ENCODE assay signal across 1 cellular context in the genomic region with DNA sequence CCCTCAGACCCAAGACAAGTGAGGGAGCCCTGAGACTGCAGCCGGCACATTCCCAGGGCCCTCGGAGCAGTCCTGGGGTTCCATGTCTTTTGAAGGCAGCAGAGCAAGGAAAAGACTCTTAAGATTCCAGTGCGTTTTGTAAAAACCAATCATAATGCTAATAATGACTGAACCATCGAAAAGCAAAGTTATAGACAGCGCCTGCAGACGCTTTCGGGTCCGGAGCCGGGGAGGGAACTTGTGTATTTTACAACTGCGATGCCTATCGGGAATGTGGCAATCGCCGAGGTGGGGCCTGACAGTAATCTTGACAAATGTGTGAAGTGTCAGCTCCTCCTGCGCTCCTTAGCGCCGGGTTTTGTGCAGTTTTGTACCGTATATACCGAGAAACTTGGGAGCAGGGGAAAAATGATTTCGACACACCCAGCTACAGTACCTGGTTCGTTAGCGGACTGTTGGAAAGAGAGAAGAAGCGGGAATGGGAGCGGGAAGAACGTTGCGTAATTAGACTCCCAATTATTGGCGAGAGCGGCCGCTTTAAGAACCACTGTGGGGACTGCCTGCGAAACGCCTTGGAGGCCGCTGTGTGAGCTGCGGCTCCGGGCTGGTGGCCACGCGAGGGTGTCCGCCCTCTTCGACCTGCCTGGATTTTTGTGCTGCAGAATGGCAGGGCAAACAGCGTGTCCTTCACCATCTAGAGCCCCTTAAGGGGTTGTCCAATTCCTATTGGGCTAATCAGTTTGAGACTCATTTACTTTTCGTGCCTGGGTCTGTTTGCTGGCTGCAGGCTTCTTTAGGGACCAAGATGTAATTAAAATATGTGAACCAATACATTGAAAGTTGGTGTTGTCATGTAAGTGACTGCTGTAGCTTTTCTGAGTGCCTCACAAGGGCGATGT.
TF ChIP-seq lines count a peak whose summit lies in the region.

No MANE protein-coding gene starts in this region.

TF ChIP-seq in HepG2, 621 proteins besides CTCF, POLR2A, EP300 and RAD21 (continued from another document and continues in another):
- TF ChIP-seq, protein P1, sequence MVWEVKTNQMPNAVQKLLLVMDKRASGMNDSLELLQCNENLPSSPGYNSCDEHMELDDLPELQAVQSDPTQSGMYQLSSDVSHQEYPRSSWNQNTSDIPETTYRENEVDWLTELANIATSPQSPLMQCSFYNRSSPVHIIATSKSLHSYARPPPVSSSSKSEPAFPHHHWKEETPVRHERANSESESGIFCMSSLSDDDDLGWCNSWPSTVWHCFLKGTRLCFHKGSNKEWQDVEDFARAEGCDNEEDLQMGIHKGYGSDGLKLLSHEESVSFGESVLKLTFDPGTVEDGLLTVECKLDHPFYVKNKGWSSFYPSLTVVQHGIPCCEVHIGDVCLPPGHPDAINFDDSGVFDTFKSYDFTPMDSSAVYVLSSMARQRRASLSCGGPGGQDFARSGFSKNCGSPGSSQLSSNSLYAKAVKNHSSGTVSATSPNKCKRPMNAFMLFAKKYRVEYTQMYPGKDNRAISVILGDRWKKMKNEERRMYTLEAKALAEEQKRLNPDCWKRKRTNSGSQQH (CRISPR knock-in tag; IDR thresholded peaks at IDR 0.05; ENCODE audit: low read depth) = 0 out of 2 replicates have a peak, but pooled peaks have one; percentile 34
- TF ChIP-seq NAIF1 (CRISPR knock-in tag; IDR thresholded peaks at IDR 0.05; ENCODE audit: borderline replicate concordance) = no peak
- TF ChIP-seq ZNF430 (CRISPR knock-in tag; IDR thresholded peaks at IDR 0.05) = no peak
- TF ChIP-seq GZF1 (CRISPR knock-in tag; IDR thresholded peaks at IDR 0.05) = peak; percentile 98
- TF ChIP-seq, protein P2, sequence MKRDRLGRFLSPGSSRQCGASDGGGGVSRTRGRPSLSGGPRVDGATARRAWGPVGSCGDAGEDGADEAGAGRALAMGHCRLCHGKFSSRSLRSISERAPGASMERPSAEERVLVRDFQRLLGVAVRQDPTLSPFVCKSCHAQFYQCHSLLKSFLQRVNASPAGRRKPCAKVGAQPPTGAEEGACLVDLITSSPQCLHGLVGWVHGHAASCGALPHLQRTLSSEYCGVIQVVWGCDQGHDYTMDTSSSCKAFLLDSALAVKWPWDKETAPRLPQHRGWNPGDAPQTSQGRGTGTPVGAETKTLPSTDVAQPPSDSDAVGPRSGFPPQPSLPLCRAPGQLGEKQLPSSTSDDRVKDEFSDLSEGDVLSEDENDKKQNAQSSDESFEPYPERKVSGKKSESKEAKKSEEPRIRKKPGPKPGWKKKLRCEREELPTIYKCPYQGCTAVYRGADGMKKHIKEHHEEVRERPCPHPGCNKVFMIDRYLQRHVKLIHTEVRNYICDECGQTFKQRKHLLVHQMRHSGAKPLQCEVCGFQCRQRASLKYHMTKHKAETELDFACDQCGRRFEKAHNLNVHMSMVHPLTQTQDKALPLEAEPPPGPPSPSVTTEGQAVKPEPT (CRISPR knock-in tag; IDR thresholded peaks at IDR 0.05; ENCODE audit: low read depth) = 0 out of 2 replicates have a peak, but pooled peaks have one; percentile 34
- TF ChIP-seq EED (CRISPR knock-in tag; IDR thresholded peaks at IDR 0.05) = 0 out of 2 replicates have a peak, but pooled peaks have one; percentile 73
- TF ChIP-seq, protein P3, sequence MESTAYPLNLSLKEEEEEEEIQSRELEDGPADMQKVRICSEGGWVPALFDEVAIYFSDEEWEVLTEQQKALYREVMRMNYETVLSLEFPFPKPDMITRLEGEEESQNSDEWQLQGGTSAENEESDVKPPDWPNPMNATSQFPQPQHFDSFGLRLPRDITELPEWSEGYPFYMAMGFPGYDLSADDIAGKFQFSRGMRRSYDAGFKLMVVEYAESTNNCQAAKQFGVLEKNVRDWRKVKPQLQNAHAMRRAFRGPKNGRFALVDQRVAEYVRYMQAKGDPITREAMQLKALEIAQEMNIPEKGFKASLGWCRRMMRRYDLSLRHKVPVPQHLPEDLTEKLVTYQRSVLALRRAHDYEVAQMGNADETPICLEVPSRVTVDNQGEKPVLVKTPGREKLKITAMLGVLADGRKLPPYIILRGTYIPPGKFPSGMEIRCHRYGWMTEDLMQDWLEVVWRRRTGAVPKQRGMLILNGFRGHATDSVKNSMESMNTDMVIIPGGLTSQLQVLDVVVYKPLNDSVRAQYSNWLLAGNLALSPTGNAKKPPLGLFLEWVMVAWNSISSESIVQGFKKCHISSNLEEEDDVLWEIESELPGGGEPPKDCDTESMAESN (CRISPR knock-in tag; conservative IDR thresholded peaks at IDR 0.05) = 0 out of 2 replicates have a peak, but pooled peaks have one; percentile 25
- TF ChIP-seq MEF2D (CRISPR knock-in tag; IDR thresholded peaks at IDR 0.05) = no peak
- no peak for TF ChIP-seq ZFY (CRISPR knock-in tag; IDR thresholded peaks at IDR 0.05)
- TF ChIP-seq ETV5 (CRISPR knock-in tag; IDR thresholded peaks at IDR 0.05; ENCODE audit: borderline replicate concordance) = 0 out of 2 replicates have a peak, but pooled peaks have one; percentile 19
- peak; percentile 36; the same call in 1 of the 2 replicates for TF ChIP-seq CREM (IDR thresholded peaks at IDR 0.05)
- no peak for TF ChIP-seq CREM (CRISPR knock-in tag; IDR thresholded peaks at IDR 0.05)
- TF ChIP-seq, protein P4, sequence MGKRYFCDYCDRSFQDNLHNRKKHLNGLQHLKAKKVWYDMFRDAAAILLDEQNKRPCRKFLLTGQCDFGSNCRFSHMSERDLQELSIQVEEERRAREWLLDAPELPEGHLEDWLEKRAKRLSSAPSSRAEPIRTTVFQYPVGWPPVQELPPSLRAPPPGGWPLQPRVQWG (CRISPR knock-in tag; IDR thresholded peaks at IDR 0.05; ENCODE audit: borderline replicate concordance, low read depth) = no peak
- TF ChIP-seq NRL (CRISPR knock-in tag; IDR thresholded peaks at IDR 0.05; ENCODE audit: borderline replicate concordance) = 0 out of 2 replicates have a peak, but pooled peaks have one; percentile 77
- TF ChIP-seq ZNF619 (CRISPR knock-in tag; IDR thresholded peaks at IDR 0.05) = no peak
- peak; percentile 60 for TF ChIP-seq HNRNPLL (IDR thresholded peaks at IDR 0.05; ENCODE audit: low read depth, low read length, poor library complexity, severe bottlenecking)
- peak; percentile 31; the same call in 1 of the 2 replicates for TF ChIP-seq IRF2 (CRISPR knock-in tag; IDR thresholded peaks at IDR 0.05)
- TF ChIP-seq, protein P5, sequence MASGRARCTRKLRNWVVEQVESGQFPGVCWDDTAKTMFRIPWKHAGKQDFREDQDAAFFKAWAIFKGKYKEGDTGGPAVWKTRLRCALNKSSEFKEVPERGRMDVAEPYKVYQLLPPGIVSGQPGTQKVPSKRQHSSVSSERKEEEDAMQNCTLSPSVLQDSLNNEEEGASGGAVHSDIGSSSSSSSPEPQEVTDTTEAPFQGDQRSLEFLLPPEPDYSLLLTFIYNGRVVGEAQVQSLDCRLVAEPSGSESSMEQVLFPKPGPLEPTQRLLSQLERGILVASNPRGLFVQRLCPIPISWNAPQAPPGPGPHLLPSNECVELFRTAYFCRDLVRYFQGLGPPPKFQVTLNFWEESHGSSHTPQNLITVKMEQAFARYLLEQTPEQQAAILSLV (CRISPR knock-in tag; IDR thresholded peaks at IDR 0.05; ENCODE audit: borderline replicate concordance) = no peak
- peak; percentile 88 for TF ChIP-seq KMT2A (CRISPR knock-in tag; IDR thresholded peaks at IDR 0.05)
- peak; percentile 51; the same call in 1 of the 2 replicates for TF ChIP-seq ZNF383 (CRISPR knock-in tag; IDR thresholded peaks at IDR 0.05; ENCODE audit: borderline replicate concordance)
- TF ChIP-seq ZNF660 (CRISPR knock-in tag; IDR thresholded peaks at IDR 0.05; ENCODE audit: borderline replicate concordance, low read depth) = no peak
- peak; percentile 76; the same call in 1 of the 2 replicates for TF ChIP-seq KLF6 (CRISPR knock-in tag; IDR thresholded peaks at IDR 0.05)
- 0 out of 2 replicates have a peak, but pooled peaks have one; percentile 39 for TF ChIP-seq BRD4 (CRISPR knock-in tag; IDR thresholded peaks at IDR 0.05)
- peak; percentile 42; the same call in 1 of the 2 replicates for TF ChIP-seq SAP130 (CRISPR knock-in tag; IDR thresholded peaks at IDR 0.05; ENCODE audit: low read depth)
- peak; percentile 64; the same call in 1 of the 2 replicates for TF ChIP-seq ZNF788 (CRISPR knock-in tag; IDR thresholded peaks at IDR 0.05; ENCODE audit: borderline replicate concordance)
- TF ChIP-seq, protein P6, sequence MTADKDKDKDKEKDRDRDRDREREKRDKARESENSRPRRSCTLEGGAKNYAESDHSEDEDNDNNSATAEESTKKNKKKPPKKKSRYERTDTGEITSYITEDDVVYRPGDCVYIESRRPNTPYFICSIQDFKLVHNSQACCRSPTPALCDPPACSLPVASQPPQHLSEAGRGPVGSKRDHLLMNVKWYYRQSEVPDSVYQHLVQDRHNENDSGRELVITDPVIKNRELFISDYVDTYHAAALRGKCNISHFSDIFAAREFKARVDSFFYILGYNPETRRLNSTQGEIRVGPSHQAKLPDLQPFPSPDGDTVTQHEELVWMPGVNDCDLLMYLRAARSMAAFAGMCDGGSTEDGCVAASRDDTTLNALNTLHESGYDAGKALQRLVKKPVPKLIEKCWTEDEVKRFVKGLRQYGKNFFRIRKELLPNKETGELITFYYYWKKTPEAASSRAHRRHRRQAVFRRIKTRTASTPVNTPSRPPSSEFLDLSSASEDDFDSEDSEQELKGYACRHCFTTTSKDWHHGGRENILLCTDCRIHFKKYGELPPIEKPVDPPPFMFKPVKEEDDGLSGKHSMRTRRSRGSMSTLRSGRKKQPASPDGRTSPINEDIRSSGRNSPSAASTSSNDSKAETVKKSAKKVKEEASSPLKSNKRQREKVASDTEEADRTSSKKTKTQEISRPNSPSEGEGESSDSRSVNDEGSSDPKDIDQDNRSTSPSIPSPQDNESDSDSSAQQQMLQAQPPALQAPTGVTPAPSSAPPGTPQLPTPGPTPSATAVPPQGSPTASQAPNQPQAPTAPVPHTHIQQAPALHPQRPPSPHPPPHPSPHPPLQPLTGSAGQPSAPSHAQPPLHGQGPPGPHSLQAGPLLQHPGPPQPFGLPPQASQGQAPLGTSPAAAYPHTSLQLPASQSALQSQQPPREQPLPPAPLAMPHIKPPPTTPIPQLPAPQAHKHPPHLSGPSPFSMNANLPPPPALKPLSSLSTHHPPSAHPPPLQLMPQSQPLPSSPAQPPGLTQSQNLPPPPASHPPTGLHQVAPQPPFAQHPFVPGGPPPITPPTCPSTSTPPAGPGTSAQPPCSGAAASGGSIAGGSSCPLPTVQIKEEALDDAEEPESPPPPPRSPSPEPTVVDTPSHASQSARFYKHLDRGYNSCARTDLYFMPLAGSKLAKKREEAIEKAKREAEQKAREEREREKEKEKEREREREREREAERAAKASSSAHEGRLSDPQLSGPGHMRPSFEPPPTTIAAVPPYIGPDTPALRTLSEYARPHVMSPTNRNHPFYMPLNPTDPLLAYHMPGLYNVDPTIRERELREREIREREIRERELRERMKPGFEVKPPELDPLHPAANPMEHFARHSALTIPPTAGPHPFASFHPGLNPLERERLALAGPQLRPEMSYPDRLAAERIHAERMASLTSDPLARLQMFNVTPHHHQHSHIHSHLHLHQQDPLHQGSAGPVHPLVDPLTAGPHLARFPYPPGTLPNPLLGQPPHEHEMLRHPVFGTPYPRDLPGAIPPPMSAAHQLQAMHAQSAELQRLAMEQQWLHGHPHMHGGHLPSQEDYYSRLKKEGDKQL (CRISPR knock-in tag; IDR thresholded peaks at IDR 0.05; ENCODE audit: low read depth) = 0 out of 2 replicates have a peak, but pooled peaks have one; percentile 46
- TF ChIP-seq ZNF772 (CRISPR knock-in tag; IDR thresholded peaks at IDR 0.05) = 0 out of 2 replicates have a peak, but pooled peaks have one; percentile 52
- TF ChIP-seq, protein P7, sequence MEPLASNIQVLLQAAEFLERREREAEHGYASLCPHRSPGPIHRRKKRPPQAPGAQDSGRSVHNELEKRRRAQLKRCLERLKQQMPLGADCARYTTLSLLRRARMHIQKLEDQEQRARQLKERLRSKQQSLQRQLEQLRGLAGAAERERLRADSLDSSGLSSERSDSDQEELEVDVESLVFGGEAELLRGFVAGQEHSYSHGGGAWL (CRISPR knock-in tag; IDR thresholded peaks at IDR 0.05) = peak; percentile 34; the same call in 1 of the 2 replicates
- peak; percentile 7; the same call in 1 of the 2 replicates for TF ChIP-seq ZFAT (CRISPR knock-in tag; conservative IDR thresholded peaks at IDR 0.05)
- TF ChIP-seq SIN3A (IDR thresholded peaks at IDR 0.05; ENCODE audit: borderline replicate concordance, low read depth, low read length) = peak; percentile 51; the same call in 1 of the 2 replicates
- peak; percentile 36; the same call in 1 of the 2 replicates for TF ChIP-seq ESRRA (CRISPR knock-in tag; IDR thresholded peaks at IDR 0.05; ENCODE audit: low read depth)
- TF ChIP-seq, protein P8, sequence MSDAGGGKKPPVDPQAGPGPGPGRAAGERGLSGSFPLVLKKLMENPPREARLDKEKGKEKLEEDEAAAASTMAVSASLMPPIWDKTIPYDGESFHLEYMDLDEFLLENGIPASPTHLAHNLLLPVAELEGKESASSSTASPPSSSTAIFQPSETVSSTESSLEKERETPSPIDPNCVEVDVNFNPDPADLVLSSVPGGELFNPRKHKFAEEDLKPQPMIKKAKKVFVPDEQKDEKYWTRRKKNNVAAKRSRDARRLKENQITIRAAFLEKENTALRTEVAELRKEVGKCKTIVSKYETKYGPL (CRISPR knock-in tag; IDR thresholded peaks at IDR 0.05) = no peak
- TF ChIP-seq, protein P9, sequence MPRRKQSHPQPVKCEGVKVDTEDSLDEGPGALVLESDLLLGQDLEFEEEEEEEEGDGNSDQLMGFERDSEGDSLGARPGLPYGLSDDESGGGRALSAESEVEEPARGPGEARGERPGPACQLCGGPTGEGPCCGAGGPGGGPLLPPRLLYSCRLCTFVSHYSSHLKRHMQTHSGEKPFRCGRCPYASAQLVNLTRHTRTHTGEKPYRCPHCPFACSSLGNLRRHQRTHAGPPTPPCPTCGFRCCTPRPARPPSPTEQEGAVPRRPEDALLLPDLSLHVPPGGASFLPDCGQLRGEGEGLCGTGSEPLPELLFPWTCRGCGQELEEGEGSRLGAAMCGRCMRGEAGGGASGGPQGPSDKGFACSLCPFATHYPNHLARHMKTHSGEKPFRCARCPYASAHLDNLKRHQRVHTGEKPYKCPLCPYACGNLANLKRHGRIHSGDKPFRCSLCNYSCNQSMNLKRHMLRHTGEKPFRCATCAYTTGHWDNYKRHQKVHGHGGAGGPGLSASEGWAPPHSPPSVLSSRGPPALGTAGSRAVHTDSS (CRISPR knock-in tag; conservative IDR thresholded peaks at IDR 0.05) = no peak
- no peak for TF ChIP-seq PCBP1 (IDR thresholded peaks at IDR 0.05; ENCODE audit: borderline replicate concordance, low read depth, low read length)
- TF ChIP-seq, protein P10, sequence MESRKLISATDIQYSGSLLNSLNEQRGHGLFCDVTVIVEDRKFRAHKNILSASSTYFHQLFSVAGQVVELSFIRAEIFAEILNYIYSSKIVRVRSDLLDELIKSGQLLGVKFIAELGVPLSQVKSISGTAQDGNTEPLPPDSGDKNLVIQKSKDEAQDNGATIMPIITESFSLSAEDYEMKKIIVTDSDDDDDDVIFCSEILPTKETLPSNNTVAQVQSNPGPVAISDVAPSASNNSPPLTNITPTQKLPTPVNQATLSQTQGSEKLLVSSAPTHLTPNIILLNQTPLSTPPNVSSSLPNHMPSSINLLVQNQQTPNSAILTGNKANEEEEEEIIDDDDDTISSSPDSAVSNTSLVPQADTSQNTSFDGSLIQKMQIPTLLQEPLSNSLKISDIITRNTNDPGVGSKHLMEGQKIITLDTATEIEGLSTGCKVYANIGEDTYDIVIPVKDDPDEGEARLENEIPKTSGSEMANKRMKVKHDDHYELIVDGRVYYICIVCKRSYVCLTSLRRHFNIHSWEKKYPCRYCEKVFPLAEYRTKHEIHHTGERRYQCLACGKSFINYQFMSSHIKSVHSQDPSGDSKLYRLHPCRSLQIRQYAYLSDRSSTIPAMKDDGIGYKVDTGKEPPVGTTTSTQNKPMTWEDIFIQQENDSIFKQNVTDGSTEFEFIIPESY (CRISPR knock-in tag; IDR thresholded peaks at IDR 0.05) = no peak
- peak; percentile 42; the same call in 1 of the 2 replicates for TF ChIP-seq MEIS2 (CRISPR knock-in tag; IDR thresholded peaks at IDR 0.05)
- TF ChIP-seq ZNF543 (CRISPR knock-in tag; IDR thresholded peaks at IDR 0.05) = peak; percentile 51; the same call in 1 of the 2 replicates
